7 cellular contexts compared by ENCODE assay signal in the genomic region with DNA sequence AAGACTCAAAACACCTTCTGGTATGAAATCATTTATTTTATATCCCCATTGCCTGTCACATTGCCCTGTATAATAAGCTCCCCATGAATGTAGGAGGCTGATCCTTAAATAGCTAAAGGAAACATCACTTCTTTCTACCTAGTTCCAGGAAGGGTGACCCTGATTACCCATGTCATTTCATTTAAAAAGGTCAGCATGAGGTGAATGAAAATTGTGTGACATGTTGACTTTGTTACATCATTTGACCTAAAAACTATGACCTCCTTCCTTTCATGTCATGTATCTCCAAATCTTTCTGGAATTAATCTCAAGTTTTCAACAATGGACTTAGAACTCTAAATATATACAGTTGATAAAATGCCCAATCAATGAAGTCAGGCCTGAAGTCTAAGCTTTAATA.
"Had no signal": no experiment of that assay in that cellular context is flagged by ENCODE, and none has a peak within 500 bp of the region (broad histone marks: within the 10 kb centered on the region; RNA-seq: fewer than 3 reads in every experiment).

No MANE protein-coding gene starts in this region.

- ATAC-seq: GM23338 had no signal

- H3K4me3 ChIP-seq: GM23338 had no signal

- FAIRE-seq: H1, H54, HTR-8/SVneo had no signal

- H3K4me2 ChIP-seq: GM23338 had no signal

- H2AFZ ChIP-seq: GM23338 had no signal

- DNase-seq: H9, HCEC 1CT, KBM-7 had no signal
